1 cellular context compared by ENCODE assay signal in the genomic region with DNA sequence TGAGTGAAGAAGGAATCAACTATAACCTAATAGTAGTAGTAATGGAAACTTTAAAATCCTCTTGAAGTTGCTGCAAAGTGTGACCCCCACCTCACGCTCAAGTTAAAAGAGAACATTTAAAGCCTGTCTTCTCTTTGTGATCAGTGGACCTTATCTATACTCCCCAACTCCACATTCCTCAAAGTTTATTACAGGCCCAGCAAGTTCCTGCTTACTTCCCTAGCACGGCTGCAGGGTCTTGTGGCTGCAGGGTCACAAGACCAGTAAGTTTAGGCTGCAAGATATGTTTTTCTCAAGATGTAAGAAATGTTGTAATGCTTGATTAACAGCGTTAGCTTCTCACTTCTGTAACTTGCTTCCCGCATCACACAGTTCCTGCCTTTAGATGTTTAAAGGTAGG.
TF ChIP-seq lines count a peak whose summit lies in the region.

No MANE protein-coding gene starts in this region.

TF ChIP-seq in WTC11, 78 proteins besides CTCF, POLR2A, EP300 and RAD21 (continued from another document):
- TF ChIP-seq ATF6 (CRISPR knock-in tag; IDR thresholded peaks at IDR 0.05) (no peak), GTF2I (CRISPR knock-in tag; conservative IDR thresholded peaks at IDR 0.05) (no peak), NR3C1 (CRISPR knock-in tag; conservative IDR thresholded peaks at IDR 0.05; ENCODE audit: low read depth) (no peak), CREM (CRISPR knock-in tag; IDR thresholded peaks at IDR 0.05) (no peak), STAT6 (CRISPR knock-in tag; conservative IDR thresholded peaks at IDR 0.05; ENCODE audit: low read depth) (no peak), ZNF219 (CRISPR knock-in tag; IDR thresholded peaks at IDR 0.05; ENCODE audit: borderline replicate concordance) (no peak), CREB1 (CRISPR knock-in tag; IDR thresholded peaks at IDR 0.05) (no peak)
- TF ChIP-seq, protein P1, sequence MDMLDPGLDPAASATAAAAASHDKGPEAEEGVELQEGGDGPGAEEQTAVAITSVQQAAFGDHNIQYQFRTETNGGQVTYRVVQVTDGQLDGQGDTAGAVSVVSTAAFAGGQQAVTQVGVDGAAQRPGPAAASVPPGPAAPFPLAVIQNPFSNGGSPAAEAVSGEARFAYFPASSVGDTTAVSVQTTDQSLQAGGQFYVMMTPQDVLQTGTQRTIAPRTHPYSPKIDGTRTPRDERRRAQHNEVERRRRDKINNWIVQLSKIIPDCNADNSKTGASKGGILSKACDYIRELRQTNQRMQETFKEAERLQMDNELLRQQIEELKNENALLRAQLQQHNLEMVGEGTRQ (CRISPR knock-in tag; IDR thresholded peaks at IDR 0.05), result no peak
TF ChIP-seq in WTC11: peak in this region for 0.
